In the genomic region with DNA sequence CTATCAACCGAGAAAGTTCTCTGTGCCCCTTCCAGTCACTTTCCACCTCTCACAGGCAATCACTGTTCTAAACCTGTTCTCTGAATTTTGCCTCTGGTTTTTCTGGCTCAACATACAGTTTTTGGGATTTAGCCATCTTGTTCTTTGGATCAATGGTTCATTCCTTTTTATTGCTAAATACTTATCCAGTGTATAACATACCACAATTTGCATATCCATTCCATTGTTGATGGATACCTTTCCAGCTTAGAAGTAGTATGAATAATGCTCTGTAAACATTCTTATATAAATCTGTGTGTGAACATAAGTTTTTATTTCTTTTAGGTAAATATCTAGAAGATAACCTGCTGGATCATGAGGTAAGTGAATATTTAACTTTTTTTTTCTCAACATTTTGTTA, we compare ENCODE assay signal across 1 cellular context.
TF ChIP-seq lines count a peak whose summit lies in the region.

No MANE protein-coding gene starts in this region.

TF ChIP-seq in HepG2, 621 proteins besides CTCF, POLR2A, EP300 and RAD21 (continued from another document):
- no peak for TF ChIP-seq ZNF687 (CRISPR knock-in tag; IDR thresholded peaks at IDR 0.05)
- TF ChIP-seq FOXM1 (CRISPR knock-in tag; IDR thresholded peaks at IDR 0.05), result no peak
TF ChIP-seq in HepG2: peak in this region for 2.
